In the genomic region with DNA sequence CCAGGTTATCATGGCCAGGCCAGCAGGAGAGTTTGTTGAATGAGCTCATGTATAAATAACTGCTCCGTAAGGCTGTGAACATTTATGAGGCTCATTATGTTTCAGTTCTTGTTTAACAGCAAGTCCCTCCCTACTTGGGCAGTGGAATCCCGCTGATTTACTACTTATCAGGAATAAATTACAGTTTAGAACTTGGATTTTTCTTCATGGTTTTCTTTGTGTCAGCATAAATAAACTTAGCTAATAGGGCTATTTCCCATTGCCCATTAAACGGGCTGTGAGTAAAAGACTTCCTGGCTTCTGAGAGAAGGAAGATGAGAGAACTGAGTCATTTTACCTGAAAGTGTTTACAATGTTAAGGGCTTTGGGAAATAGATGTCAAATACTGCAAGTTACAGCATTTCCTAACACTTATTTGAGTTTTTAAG, we compare ENCODE assay signal across 1 cellular context.
TF ChIP-seq lines count a peak whose summit lies in the region.

No MANE protein-coding gene starts in this region.

TF ChIP-seq in HEK293, 187 proteins besides CTCF, POLR2A, EP300 and RAD21 (continued from another document and continues in another):
- TF ChIP-seq, protein P1, sequence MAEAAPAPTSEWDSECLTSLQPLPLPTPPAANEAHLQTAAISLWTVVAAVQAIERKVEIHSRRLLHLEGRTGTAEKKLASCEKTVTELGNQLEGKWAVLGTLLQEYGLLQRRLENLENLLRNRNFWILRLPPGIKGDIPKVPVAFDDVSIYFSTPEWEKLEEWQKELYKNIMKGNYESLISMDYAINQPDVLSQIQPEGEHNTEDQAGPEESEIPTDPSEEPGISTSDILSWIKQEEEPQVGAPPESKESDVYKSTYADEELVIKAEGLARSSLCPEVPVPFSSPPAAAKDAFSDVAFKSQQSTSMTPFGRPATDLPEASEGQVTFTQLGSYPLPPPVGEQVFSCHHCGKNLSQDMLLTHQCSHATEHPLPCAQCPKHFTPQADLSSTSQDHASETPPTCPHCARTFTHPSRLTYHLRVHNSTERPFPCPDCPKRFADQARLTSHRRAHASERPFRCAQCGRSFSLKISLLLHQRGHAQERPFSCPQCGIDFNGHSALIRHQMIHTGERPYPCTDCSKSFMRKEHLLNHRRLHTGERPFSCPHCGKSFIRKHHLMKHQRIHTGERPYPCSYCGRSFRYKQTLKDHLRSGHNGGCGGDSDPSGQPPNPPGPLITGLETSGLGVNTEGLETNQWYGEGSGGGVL (tag by site-specific recombination; IDR thresholded peaks at IDR 0.05), result peak; percentile 57; the same call in 1 of the 2 replicates
- TF ChIP-seq ZNF169 (tag by site-specific recombination; IDR thresholded peaks at IDR 0.05) (no peak), ZNF664 (tag by site-specific recombination; IDR thresholded peaks at IDR 0.05) (peak; percentile 58; the same call in 1 of the 2 replicates), ZNF501 (tag by site-specific recombination; IDR thresholded peaks at IDR 0.05) (no peak), ZFP69B (tag by site-specific recombination; IDR thresholded peaks at IDR 0.05) (peak; percentile 84), ZNF76 (tag by site-specific recombination; IDR thresholded peaks at IDR 0.05; ENCODE audit: borderline replicate concordance, low read depth) (peak; percentile 56; the same call in 1 of the 2 replicates), BCL11B (tag by site-specific recombination; IDR thresholded peaks at IDR 0.05; ENCODE audit: low read depth) (no peak), ZNF211 (tag by site-specific recombination; IDR thresholded peaks at IDR 0.05; ENCODE audit: low read depth) (no peak), ZNF830 (tag by site-specific recombination; IDR thresholded peaks at IDR 0.05; ENCODE audit: low read depth) (no peak), KLF1 (tag by site-specific recombination; IDR thresholded peaks at IDR 0.05) (peak; percentile 78), ZNF146 (tag by site-specific recombination; IDR thresholded peaks at IDR 0.05) (peak; percentile 71), KLF7 (tag by site-specific recombination; IDR thresholded peaks at IDR 0.05; ENCODE audit: borderline replicate concordance) (peak; percentile 74), TCF7L2 (IDR thresholded peaks at IDR 0.05; ENCODE audit: borderline replicate concordance, low read depth, low read length) (peak; percentile 89; the same call in 1 of the 2 replicates), ZNF626 (tag by site-specific recombination; IDR thresholded peaks at IDR 0.05) (no peak), HOXC10 (CRISPR knock-in tag; IDR thresholded peaks at IDR 0.05) (no peak), ZNF248 (tag by site-specific recombination; IDR thresholded peaks at IDR 0.05) (no peak), BCL11A (tag by site-specific recombination; IDR thresholded peaks at IDR 0.05; ENCODE audit: low read depth) (peak; percentile 70), ZNF133 (tag by site-specific recombination; IDR thresholded peaks at IDR 0.05) (no peak), WT1 (tag by site-specific recombination; IDR thresholded peaks at IDR 0.05) (peak; percentile 99), ZNF292 (tag by site-specific recombination; IDR thresholded peaks at IDR 0.05; ENCODE audit: borderline replicate concordance, low read depth) (no peak), ZNF560 (tag by site-specific recombination; IDR thresholded peaks at IDR 0.05; ENCODE audit: borderline replicate concordance) (no peak), ZNF785 (tag by site-specific recombination; IDR thresholded peaks at IDR 0.05) (no peak), ZSCAN23 (tag by site-specific recombination; IDR thresholded peaks at IDR 0.05) (no peak), ZBTB20 (tag by site-specific recombination; IDR thresholded peaks at IDR 0.05) (no peak), ZNF521 (tag by site-specific recombination; IDR thresholded peaks at IDR 0.05) (no peak), ZNF140 (tag by site-specific recombination; IDR thresholded peaks at IDR 0.05) (no peak), ZNF202 (tag by site-specific recombination; IDR thresholded peaks at IDR 0.05; ENCODE audit: borderline replicate concordance) (no peak), ZNF2 (tag by site-specific recombination; IDR thresholded peaks at IDR 0.05) (peak; percentile 74), ZNF549 (tag by site-specific recombination; IDR thresholded peaks at IDR 0.05) (peak; percentile 88), SP2 (tag by site-specific recombination; IDR thresholded peaks at IDR 0.05) (no peak; the same call in 1 of the 2 replicates), ZNF677 (tag by site-specific recombination; IDR thresholded peaks at IDR 0.05) (no peak), GLIS1 (tag by site-specific recombination; IDR thresholded peaks at IDR 0.05) (peak; percentile 51; the same call in 1 of the 2 replicates), ZBTB8A (tag by site-specific recombination; IDR thresholded peaks at IDR 0.05) (peak; percentile 84), YY2 (tag by site-specific recombination; IDR thresholded peaks at IDR 0.05) (no peak), ZNF214 (tag by site-specific recombination; IDR thresholded peaks at IDR 0.05; ENCODE audit: borderline replicate concordance) (no peak; the same call in 1 of the 2 replicates), SETDB1 (IDR thresholded peaks at IDR 0.05; ENCODE audit: insufficient read length, low read length) (no peak), ZEB2 (tag by site-specific recombination; IDR thresholded peaks at IDR 0.05) (peak; percentile 89)
- TF ChIP-seq, protein P2, sequence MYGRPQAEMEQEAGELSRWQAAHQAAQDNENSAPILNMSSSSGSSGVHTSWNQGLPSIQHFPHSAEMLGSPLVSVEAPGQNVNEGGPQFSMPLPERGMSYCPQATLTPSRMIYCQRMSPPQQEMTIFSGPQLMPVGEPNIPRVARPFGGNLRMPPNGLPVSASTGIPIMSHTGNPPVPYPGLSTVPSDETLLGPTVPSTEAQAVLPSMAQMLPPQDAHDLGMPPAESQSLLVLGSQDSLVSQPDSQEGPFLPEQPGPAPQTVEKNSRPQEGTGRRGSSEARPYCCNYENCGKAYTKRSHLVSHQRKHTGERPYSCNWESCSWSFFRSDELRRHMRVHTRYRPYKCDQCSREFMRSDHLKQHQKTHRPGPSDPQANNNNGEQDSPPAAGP (tag by site-specific recombination; IDR thresholded peaks at IDR 0.05), result peak; percentile 45; the same call in 1 of the 2 replicates
- TF ChIP-seq, protein P3, sequence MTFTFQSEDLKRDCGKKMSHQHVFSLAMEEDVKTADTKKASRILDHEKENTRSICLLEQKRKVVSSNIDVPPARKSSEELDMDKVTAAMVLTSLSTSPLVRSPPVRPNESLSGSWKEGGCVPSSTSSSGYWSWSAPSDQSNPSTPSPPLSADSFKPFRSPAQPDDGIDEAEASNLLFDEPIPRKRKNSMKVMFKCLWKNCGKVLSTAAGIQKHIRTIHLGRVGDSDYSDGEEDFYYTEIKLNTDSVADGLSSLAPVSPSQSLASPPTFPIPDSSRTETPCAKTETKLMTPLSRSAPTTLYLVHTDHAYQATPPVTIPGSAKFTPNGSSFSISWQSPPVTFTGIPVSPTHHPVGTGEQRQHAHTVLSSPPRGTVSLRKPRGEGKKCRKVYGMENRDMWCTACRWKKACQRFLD (tag by site-specific recombination; IDR thresholded peaks at IDR 0.05), result no peak
- TF ChIP-seq, protein P4, sequence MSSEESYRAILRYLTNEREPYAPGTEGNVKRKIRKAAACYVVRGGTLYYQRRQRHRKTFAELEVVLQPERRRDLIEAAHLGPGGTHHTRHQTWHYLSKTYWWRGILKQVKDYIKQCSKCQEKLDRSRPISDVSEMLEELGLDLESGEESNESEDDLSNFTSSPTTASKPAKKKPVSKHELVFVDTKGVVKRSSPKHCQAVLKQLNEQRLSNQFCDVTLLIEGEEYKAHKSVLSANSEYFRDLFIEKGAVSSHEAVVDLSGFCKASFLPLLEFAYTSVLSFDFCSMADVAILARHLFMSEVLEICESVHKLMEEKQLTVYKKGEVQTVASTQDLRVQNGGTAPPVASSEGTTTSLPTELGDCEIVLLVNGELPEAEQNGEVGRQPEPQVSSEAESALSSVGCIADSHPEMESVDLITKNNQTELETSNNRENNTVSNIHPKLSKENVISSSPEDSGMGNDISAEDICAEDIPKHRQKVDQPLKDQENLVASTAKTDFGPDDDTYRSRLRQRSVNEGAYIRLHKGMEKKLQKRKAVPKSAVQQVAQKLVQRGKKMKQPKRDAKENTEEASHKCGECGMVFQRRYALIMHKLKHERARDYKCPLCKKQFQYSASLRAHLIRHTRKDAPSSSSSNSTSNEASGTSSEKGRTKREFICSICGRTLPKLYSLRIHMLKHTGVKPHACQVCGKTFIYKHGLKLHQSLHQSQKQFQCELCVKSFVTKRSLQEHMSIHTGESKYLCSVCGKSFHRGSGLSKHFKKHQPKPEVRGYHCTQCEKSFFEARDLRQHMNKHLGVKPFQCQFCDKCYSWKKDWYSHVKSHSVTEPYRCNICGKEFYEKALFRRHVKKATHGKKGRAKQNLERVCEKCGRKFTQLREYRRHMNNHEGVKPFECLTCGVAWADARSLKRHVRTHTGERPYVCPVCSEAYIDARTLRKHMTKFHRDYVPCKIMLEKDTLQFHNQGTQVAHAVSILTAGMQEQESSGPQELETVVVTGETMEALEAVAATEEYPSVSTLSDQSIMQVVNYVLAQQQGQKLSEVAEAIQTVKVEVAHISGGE (tag by site-specific recombination; conservative IDR thresholded peaks at IDR 0.05; ENCODE audit: low read depth), result no peak
- TF ChIP-seq, protein P5, sequence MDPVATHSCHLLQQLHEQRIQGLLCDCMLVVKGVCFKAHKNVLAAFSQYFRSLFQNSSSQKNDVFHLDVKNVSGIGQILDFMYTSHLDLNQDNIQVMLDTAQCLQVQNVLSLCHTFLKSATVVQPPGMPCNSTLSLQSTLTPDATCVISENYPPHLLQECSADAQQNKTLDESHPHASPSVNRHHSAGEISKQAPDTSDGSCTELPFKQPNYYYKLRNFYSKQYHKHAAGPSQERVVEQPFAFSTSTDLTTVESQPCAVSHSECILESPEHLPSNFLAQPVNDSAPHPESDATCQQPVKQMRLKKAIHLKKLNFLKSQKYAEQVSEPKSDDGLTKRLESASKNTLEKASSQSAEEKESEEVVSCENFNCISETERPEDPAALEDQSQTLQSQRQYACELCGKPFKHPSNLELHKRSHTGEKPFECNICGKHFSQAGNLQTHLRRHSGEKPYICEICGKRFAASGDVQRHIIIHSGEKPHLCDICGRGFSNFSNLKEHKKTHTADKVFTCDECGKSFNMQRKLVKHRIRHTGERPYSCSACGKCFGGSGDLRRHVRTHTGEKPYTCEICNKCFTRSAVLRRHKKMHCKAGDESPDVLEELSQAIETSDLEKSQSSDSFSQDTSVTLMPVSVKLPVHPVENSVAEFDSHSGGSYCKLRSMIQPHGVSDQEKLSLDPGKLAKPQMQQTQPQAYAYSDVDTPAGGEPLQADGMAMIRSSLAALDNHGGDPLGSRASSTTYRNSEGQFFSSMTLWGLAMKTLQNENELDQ (tag by site-specific recombination; IDR thresholded peaks at IDR 0.05; ENCODE audit: low read depth), result peak; percentile 9; the same call in 1 of the 2 replicates
- TF ChIP-seq, protein P6, sequence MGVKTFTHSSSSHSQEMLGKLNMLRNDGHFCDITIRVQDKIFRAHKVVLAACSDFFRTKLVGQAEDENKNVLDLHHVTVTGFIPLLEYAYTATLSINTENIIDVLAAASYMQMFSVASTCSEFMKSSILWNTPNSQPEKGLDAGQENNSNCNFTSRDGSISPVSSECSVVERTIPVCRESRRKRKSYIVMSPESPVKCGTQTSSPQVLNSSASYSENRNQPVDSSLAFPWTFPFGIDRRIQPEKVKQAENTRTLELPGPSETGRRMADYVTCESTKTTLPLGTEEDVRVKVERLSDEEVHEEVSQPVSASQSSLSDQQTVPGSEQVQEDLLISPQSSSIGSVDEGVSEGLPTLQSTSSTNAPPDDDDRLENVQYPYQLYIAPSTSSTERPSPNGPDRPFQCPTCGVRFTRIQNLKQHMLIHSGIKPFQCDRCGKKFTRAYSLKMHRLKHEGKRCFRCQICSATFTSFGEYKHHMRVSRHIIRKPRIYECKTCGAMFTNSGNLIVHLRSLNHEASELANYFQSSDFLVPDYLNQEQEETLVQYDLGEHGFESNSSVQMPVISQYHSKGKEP (tag by site-specific recombination; IDR thresholded peaks at IDR 0.05), result peak; percentile 87
- TF ChIP-seq, protein P7, sequence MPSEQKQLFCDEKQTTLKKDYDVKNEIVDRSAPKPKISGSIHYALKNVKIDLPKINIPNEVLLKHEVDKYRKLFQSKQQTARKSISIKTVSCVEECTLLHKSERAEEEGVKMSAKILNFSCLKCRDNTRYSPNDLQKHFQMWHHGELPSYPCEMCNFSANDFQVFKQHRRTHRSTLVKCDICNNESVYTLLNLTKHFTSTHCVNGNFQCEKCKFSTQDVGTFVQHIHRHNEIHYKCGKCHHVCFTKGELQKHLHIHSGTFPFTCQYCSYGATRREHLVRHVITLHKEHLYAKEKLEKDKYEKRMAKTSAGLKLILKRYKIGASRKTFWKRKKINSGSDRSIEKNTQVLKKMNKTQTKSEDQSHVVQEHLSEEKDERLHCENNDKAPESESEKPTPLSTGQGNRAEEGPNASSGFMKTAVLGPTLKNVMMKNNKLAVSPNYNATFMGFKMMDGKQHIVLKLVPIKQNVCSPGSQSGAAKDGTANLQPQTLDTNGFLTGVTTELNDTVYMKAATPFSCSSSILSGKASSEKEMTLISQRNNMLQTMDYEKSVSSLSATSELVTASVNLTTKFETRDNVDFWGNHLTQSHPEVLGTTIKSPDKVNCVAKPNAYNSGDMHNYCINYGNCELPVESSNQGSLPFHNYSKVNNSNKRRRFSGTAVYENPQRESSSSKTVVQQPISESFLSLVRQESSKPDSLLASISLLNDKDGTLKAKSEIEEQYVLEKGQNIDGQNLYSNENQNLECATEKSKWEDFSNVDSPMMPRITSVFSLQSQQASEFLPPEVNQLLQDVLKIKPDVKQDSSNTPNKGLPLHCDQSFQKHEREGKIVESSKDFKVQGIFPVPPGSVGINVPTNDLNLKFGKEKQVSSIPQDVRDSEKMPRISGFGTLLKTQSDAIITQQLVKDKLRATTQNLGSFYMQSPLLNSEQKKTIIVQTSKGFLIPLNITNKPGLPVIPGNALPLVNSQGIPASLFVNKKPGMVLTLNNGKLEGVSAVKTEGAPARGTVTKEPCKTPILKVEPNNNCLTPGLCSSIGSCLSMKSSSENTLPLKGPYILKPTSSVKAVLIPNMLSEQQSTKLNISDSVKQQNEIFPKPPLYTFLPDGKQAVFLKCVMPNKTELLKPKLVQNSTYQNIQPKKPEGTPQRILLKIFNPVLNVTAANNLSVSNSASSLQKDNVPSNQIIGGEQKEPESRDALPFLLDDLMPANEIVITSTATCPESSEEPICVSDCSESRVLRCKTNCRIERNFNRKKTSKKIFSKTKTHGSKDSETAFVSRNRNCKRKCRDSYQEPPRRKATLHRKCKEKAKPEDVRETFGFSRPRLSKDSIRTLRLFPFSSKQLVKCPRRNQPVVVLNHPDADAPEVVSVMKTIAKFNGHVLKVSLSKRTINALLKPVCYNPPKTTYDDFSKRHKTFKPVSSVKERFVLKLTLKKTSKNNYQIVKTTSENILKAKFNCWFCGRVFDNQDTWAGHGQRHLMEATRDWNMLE (tag by site-specific recombination; conservative IDR thresholded peaks at IDR 0.05; ENCODE audit: low read depth), result peak; percentile 63
- TF ChIP-seq, protein P8, sequence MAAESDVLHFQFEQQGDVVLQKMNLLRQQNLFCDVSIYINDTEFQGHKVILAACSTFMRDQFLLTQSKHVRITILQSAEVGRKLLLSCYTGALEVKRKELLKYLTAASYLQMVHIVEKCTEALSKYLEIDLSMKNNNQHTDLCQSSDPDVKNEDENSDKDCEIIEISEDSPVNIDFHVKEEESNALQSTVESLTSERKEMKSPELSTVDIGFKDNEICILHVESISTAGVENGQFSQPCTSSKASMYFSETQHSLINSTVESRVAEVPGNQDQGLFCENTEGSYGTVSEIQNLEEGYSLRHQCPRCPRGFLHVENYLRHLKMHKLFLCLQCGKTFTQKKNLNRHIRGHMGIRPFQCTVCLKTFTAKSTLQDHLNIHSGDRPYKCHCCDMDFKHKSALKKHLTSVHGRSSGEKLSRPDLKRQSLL (tag by site-specific recombination; IDR thresholded peaks at IDR 0.05), result peak; percentile 26; the same call in 1 of the 2 replicates
